ENCODE assay signal across 13 cellular contexts in the genomic region with DNA sequence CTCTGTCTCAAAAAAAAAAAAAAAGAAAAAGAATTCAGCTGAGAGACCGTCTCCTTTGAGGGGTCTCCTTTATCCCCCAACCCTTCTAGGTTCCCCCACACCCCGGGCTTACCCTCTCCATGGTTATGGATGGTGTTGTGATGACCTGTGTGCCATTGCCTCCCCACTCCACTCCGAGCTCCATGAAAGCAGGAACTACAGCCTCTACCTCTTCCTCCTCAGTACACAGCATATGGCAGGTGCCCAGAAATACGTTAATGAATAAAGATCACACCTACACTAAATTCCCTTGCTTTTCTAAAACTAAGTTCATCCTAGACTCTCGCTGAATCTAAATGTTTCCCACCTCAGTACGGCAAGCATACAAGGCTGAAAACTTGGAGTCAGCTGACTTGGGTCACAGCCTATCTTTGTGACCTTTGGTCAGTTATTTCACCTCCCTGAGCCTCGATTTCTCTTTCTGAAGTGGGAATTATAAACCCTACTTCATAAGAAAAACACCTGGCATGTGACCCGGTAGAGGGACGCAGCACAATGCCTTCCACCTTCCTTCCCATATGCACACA. TPM values are rescaled to one million over a fixed set of nuclear protein-coding genes. Genes with fewer than 3 reads are reported as not detected.
DNase-seq lines count a peak whose midpoint lies in the region; TF ChIP-seq lines count a peak whose summit lies in the region.
"Had no signal": no experiment of that assay in that cellular context is flagged by ENCODE, and none has a peak within 500 bp of the region (broad histone marks: within the 10 kb centered on the region; RNA-seq: fewer than 3 reads in every experiment).

No MANE protein-coding gene starts in this region.

- H3K9me3 ChIP-seq in Caco-2 (no peaks in the 10 kb centered on the region), OCI-LY7 (ENCODE audit: low read length) (no peaks in the 10 kb centered on the region), fibroblast of lung (ENCODE audit: control insufficient read depth, insufficient read depth, low read depth, low read length) (no peaks in the 10 kb centered on the region), parathyroid adenoma (ENCODE audit: control insufficient read depth, low read length) (no peaks in the 10 kb centered on the region)
- H3K9me3 ChIP-seq: neutrophil, thyroid gland had no signal

- POLR2A ChIA-PET in Caco-2 (lab: Charles Lee) (interaction anchor here (0.7 kb wide), 1 partner anchor 282 kb away, joined by 3 read pairs; no protein-coding TSS in a partner anchor), OCI-LY7 (lab: Charles Lee) (interaction anchor here (0.9 to 1.2 kb wide), 2 partner anchors 308 kb away, joined by 3 to 5 read pairs; no protein-coding TSS in a partner anchor)

- H3K4me1 Mint-ChIP-seq in Caco-2 (ENCODE audit: low read depth, unreplicated experiment), result peaks cover 7% of the 10 kb centered on the region
- no peaks in the 10 kb centered on the region for H3K4me1 Mint-ChIP-seq in activated T-cell treated with anti-CD3 and anti-CD28 coated beads, Interleukin-2, amount 50 U/mL, for 24 hours (ENCODE audit: low read depth)
- H3K4me1 Mint-ChIP-seq: activated B cell treated with CpG ODN at 0.5 μM for 24 hours; activated naive CD8-positive, alpha-beta T cell treated with anti-CD3 and anti-CD28 coated beads for 36 hours had no signal

- TF ChIP-seq CTCF in Caco-2 (IDR thresholded peaks at IDR 0.05; ENCODE audit: insufficient read depth in 1 of 2, low read depth in 1 of 2, low read length in 1 of 2, severe bottlenecking in 1 of 2, unreplicated experiment in 1 of 2) (no peak), OCI-LY7 (conservative IDR thresholded peaks at IDR 0.05; ENCODE audit: low read length) (no peak), fibroblast of lung (conservative IDR thresholded peaks at IDR 0.05 in 1 of 2, IDR thresholded peaks at IDR 0.05 in 1 of 2; ENCODE audit: low read depth in 1 of 2, low read length in 2 of 2) (no peak), parathyroid adenoma (IDR thresholded peaks at IDR 0.05) (no peak), GM10266 (IDR thresholded peaks at IDR 0.05; ENCODE audit: control insufficient read depth, insufficient read depth, low read depth, missing control alignments) (no peak)

- H4K20me1 ChIP-seq in OCI-LY7 (ENCODE audit: insufficient read depth, low read length) (no peaks in the 10 kb centered on the region), fibroblast of lung (ENCODE audit: control insufficient read depth, extremely low read depth, insufficient read depth, low read length) (no peaks in the 10 kb centered on the region)

- H3K4me2 ChIP-seq in OCI-LY7 (ENCODE audit: low read length), result peak overlapping the region; percentile 43
- peak overlapping the region; percentile 78 for H3K4me2 ChIP-seq in fibroblast of lung (ENCODE audit: extremely low read depth, insufficient read depth, low read length)
- no peak overlapping the region for H3K4me2 ChIP-seq in parathyroid adenoma (ENCODE audit: low read length)

- H3K27ac ChIP-seq in OCI-LY7 (ENCODE audit: low read depth, low read length, poor library complexity, severe bottlenecking), result no peak overlapping the region
- no peak overlapping the region for H3K27ac ChIP-seq in fibroblast of lung (ENCODE audit: insufficient read depth, low read length)
- H3K27ac ChIP-seq in parathyroid adenoma, result no peak overlapping the region
- H3K27ac ChIP-seq: epithelial cell of prostate, neutrophil had no signal

- H3K9ac ChIP-seq in fibroblast of lung (ENCODE audit: insufficient read depth, low read length) (no peak overlapping the region), parathyroid adenoma (no peak overlapping the region)

- peaks cover 6% of the 10 kb centered on the region for H3K4me1 ChIP-seq in Caco-2
- peaks cover 8% of the 10 kb centered on the region for H3K4me1 ChIP-seq in OCI-LY7 (ENCODE audit: insufficient read depth, low read length, poor library complexity, severe bottlenecking)
- peaks cover 9% of the 10 kb centered on the region for H3K4me1 ChIP-seq in fibroblast of lung (ENCODE audit: control insufficient read depth, extremely low read depth, insufficient read depth, low read length)
- peaks cover 2% of the 10 kb centered on the region for H3K4me1 ChIP-seq in parathyroid adenoma

- intact Hi-C loops in Caco-2 (cut with micrococcal nuclease; ENCODE audit: unreplicated experiment), result loop anchor here (1.0 to 5.0 kb wide), 5 partner anchors 37 to 405 kb away; no protein-coding TSS in a partner anchor
- intact Hi-C loops in OCI-LY7 (cut with micrococcal nuclease; ENCODE audit: unreplicated experiment), result loop anchor here (1.0 to 2.0 kb wide), 3 partner anchors 284 to 405 kb away; no protein-coding TSS in a partner anchor

- H3K4me3 ChIP-seq in Caco-2 (ENCODE audit: low read depth, low read length), result peak overlapping the region; percentile 41
- H3K4me3 ChIP-seq in OCI-LY7 (ENCODE audit: low read depth, low read length, poor library complexity, severe bottlenecking), result no peak overlapping the region
- peak overlapping the region in 1 of 4 experiments; percentile 34 for H3K4me3 ChIP-seq in fibroblast of lung (replicated peaks in 1 of 4; ENCODE audit: control extremely low read depth in 1 of 4, insufficient read depth in 1 of 4, low read depth in 3 of 4, low read length in 4 of 4)
- no peak overlapping the region for H3K4me3 ChIP-seq in parathyroid adenoma (ENCODE audit: low read depth, low read length)

- H3K27me3 ChIP-seq in Caco-2 (replicated peaks; ENCODE audit: control insufficient read depth, insufficient read depth, low read length) (no peaks in the 10 kb centered on the region), fibroblast of lung (ENCODE audit: control insufficient read depth, insufficient read depth, low read length) (no peaks in the 10 kb centered on the region), parathyroid adenoma (ENCODE audit: control insufficient read depth, insufficient read depth, low read length) (no peaks in the 10 kb centered on the region)
- H3K27me3 ChIP-seq: neutrophil, thyroid gland had no signal

- DNase-seq in Caco-2, result no peak
- DNase-seq in OCI-LY7 (ENCODE audit: low spot score), result no peak
- no peak for DNase-seq in fibroblast of lung (ENCODE audit: low read depth in 2 of 2)
- DNase-seq in activated CD4-positive, alpha-beta T cell treated with anti-CD3 and anti-CD28 coated beads, Interleukin-2, amount 50 U/mL, for 4 hours, result no peak
- no peak for DNase-seq in GM10266 (ENCODE audit: extremely low spot score)
- DNase-seq in NCI-H1417 treated with DMSO at 0.1 percent for 48 hours (lab: John Stamatoyannopoulos, UW), result no peak
- DNase-seq in activated T-cell treated with anti-CD3 and anti-CD28 coated beads, Interleukin-2, amount 50 U/mL, for 24 hours, result no peak

- H3K27ac Mint-ChIP-seq in Caco-2 (ENCODE audit: unreplicated experiment), result no peak overlapping the region
- H3K27ac Mint-ChIP-seq in activated T-cell treated with anti-CD3 and anti-CD28 coated beads, Interleukin-2, amount 50 U/mL, for 24 hours, result no peak overlapping the region
- H3K27ac Mint-ChIP-seq: activated B cell treated with CpG ODN at 0.5 μM for 24 hours; activated naive CD8-positive, alpha-beta T cell treated with anti-CD3 and anti-CD28 coated beads for 36 hours had no signal

- peak overlapping the region; percentile 49; the same call in 1 of the 2 replicates for H2AFZ ChIP-seq in OCI-LY7 (ENCODE audit: low read length)
- H2AFZ ChIP-seq in fibroblast of lung (ENCODE audit: low read length), result peak overlapping the region; percentile 54
- H2AFZ ChIP-seq in parathyroid adenoma, result peak overlapping the region; percentile 31

- H3K36me3 Mint-ChIP-seq in Caco-2 (ENCODE audit: insufficient read depth, unreplicated experiment), result no peaks in the 10 kb centered on the region
- no peaks in the 10 kb centered on the region for H3K36me3 Mint-ChIP-seq in activated T-cell treated with anti-CD3 and anti-CD28 coated beads, Interleukin-2, amount 50 U/mL, for 24 hours (ENCODE audit: low read depth)
- H3K36me3 Mint-ChIP-seq: activated naive CD8-positive, alpha-beta T cell treated with anti-CD3 and anti-CD28 coated beads for 36 hours had no signal

- no peaks in the 10 kb centered on the region for H3K79me2 ChIP-seq in OCI-LY7 (ENCODE audit: insufficient read depth, low read depth, low read length)
- no peaks in the 10 kb centered on the region for H3K79me2 ChIP-seq in fibroblast of lung (ENCODE audit: control insufficient read depth, insufficient read depth, low read length)
- H3K79me2 ChIP-seq in parathyroid adenoma, result no peaks in the 10 kb centered on the region

- no peaks in the 10 kb centered on the region for H3K9me2 ChIP-seq in OCI-LY7 (ENCODE audit: insufficient read depth, low read length)

- no peaks in the 10 kb centered on the region for H3K36me3 ChIP-seq in Caco-2 (ENCODE audit: control insufficient read depth, insufficient read depth, low read length)
- H3K36me3 ChIP-seq in OCI-LY7 (ENCODE audit: insufficient read depth, low read length), result no peaks in the 10 kb centered on the region
- H3K36me3 ChIP-seq in fibroblast of lung (ENCODE audit: control insufficient read depth, insufficient read depth, low read length), result no peaks in the 10 kb centered on the region
- no peaks in the 10 kb centered on the region for H3K36me3 ChIP-seq in parathyroid adenoma (ENCODE audit: control insufficient read depth, insufficient read depth, low read length)
- H3K36me3 ChIP-seq: neutrophil, thyroid gland had no signal

- H3K27me3 Mint-ChIP-seq in Caco-2 (ENCODE audit: insufficient read depth, unreplicated experiment), result no peaks in the 10 kb centered on the region
- H3K27me3 Mint-ChIP-seq in activated T-cell treated with anti-CD3 and anti-CD28 coated beads, Interleukin-2, amount 50 U/mL, for 24 hours, result peaks cover 15% of the 10 kb centered on the region

- CTCF ChIA-PET in Caco-2 (lab: Charles Lee), result interaction anchor here (0.6 to 2.1 kb wide), 15 partner anchors 11 to 453 kb away, joined by 3 to 30 read pairs (median 4); a partner anchor contains a TSS
- CTCF ChIA-PET in OCI-LY7 (lab: Charles Lee; ENCODE audit: unreplicated experiment), result interaction anchor here (1.2 to 1.4 kb wide), 2 partner anchors 307 to 308 kb away, joined by 5 read pairs; no protein-coding TSS in a partner anchor

- BruUV-seq in Caco-2 (replicated peaks; lab: Mats Ljungman, UMichigan) (TSS peak; percentile 40), OCI-LY7 (replicated peaks; lab: Mats Ljungman, UMichigan) (no TSS peak)

- no peak overlapping the region for H3K4me3 Mint-ChIP-seq in Caco-2 (ENCODE audit: unreplicated experiment)
- H3K4me3 Mint-ChIP-seq in activated T-cell treated with anti-CD3 and anti-CD28 coated beads, Interleukin-2, amount 50 U/mL, for 24 hours, result no peak overlapping the region
- H3K4me3 Mint-ChIP-seq: activated B cell treated with CpG ODN at 0.5 μM for 24 hours; activated naive CD8-positive, alpha-beta T cell treated with anti-CD3 and anti-CD28 coated beads for 36 hours had no signal

- H3K9me3 Mint-ChIP-seq in Caco-2 (ENCODE audit: unreplicated experiment), result no peaks in the 10 kb centered on the region
- H3K9me3 Mint-ChIP-seq in activated T-cell treated with anti-CD3 and anti-CD28 coated beads, Interleukin-2, amount 50 U/mL, for 24 hours, result no peaks in the 10 kb centered on the region
- H3K9me3 Mint-ChIP-seq: activated B cell treated with CpG ODN at 0.5 μM for 24 hours; activated naive CD8-positive, alpha-beta T cell treated with anti-CD3 and anti-CD28 coated beads for 36 hours had no signal

RNA-seq across cellular contexts. Expression of a gene that starts 17.1 kb away (rescaled TPM):
- total RNA-seq in Caco-2 (2022) (56.7 and 62.2 TPM in 2 replicates), OCI-LY7 (2022) (32.1 and 32.7 TPM in 2 replicates), fibroblast of lung (96.3 and 97.9 TPM in 2 replicates)
- 50.7 and 64.3 TPM in 2 replicates for total RNA-seq in OCI-LY7 (2014; rRNA removed; shearing (Covaris generic))
- polyA plus RNA-seq in fibroblast of lung, result 98.7 and 108 TPM in 2 replicates
- polyA plus RNA-seq in fibroblast of lung (2012), result 105 and 128 TPM in 2 replicates
- polyA minus RNA-seq in fibroblast of lung (ENCODE audit: low replicate concordance), result 16.2 and 17.9 TPM in 2 replicates

RNA-seq across cellular contexts. Expression of a gene that starts 59.6 kb away (rescaled TPM):
- total RNA-seq in Caco-2 (2022), result 125 and 126 TPM in 2 replicates
- total RNA-seq in OCI-LY7 (2014; rRNA removed; shearing (Covaris generic)), result 52.9 and 63.3 TPM in 2 replicates
- 106 and 118 TPM in 2 replicates for total RNA-seq in OCI-LY7 (2022)
- total RNA-seq in fibroblast of lung, result 23.3 and 24.4 TPM in 2 replicates
- 33.5 and 38.8 TPM in 2 replicates for polyA plus RNA-seq in fibroblast of lung
- 59.5 and 65.0 TPM in 2 replicates for polyA plus RNA-seq in fibroblast of lung (2012)
- polyA minus RNA-seq in fibroblast of lung (ENCODE audit: low replicate concordance), result 1.1 and 3.1 TPM in 2 replicates
